In genomic region chrX:43688586-43688985, GRCh38 we compare ENCODE assay signal across 31 cellular contexts. TPM values are rescaled to one million over a fixed set of nuclear protein-coding genes. Genes with fewer than 3 reads are reported as not detected.
"Had no signal": no experiment of that assay in that cellular context is flagged by ENCODE, and none has a peak within 500 bp of the region (broad histone marks: within the 10 kb centered on the region; RNA-seq: fewer than 3 reads in every experiment).

No MANE protein-coding gene starts in this region.

- H3K4me3 ChIP-seq: adrenal gland, cardiac muscle cell, Peyer's patch, SJCRH30, SK-N-MC had no signal

- H3K27me3 ChIP-seq: brain microvascular endothelial cell, cardiac muscle cell, Peyer's patch, SJCRH30 had no signal

- H3K4me1 ChIP-seq: SJCRH30 had no signal

- H3K36me3 ChIP-seq: adrenal gland, brain microvascular endothelial cell, cardiac muscle cell, SJCRH30 had no signal

- H3K27ac ChIP-seq: adrenal gland, brain microvascular endothelial cell, cardiac muscle cell, Peyer's patch, SJCRH30, SK-N-MC had no signal

- H3K9me3 ChIP-seq: adrenal gland, Peyer's patch, SJCRH30 had no signal

- DNase-seq: activated CD4-positive, alpha-beta T cell treated with anti-CD3 and anti-CD28 coated beads for 36 hours; activated CD4-positive, alpha-beta T cell treated with anti-CD3 and anti-CD28 coated beads, Interleukin-2, amount 10 ng/mL, durations not matched to agents 7 days and 5 days; activated CD4-positive, alpha-beta T cell treated with anti-CD3 and anti-CD28 coated beads, Interleukin-2, amount 50 U/mL, for 48 hours; activated CD8-positive, alpha-beta memory T cell treated with anti-CD3 and anti-CD28 coated beads, Interleukin-2, amount 50 U/mL, for 4 hours; activated CD8-positive, alpha-beta T cell treated with anti-CD3 and anti-CD28 coated beads, Interleukin-2, amount 10 ng/mL, durations not matched to agents 7 days and 5 days; activated gamma-delta T cell treated with Interleukin-2 at 50 U/mL for 16 hours; activated naive CD4-positive, alpha-beta T cell treated with anti-CD3 and anti-CD28 coated beads for 36 hours; activated T-cell treated with anti-CD3 and anti-CD28 coated beads for 4 hours; activated T-cell treated with anti-CD3 and anti-CD28 coated beads, Interleukin-2, amount 50 U/mL, for 4 hours; adrenal gland; anterior cingulate cortex; brain microvascular endothelial cell; Karpas-422; KBM-7; NCI-H1048; NCI-H1105 treated with DMSO at 0.1 percent for 48 hours; NCI-H1436 treated with DMSO at 0.1 percent for 48 hours; NCI-H1694 treated with DMSO at 0.1 percent for 48 hours; NCI-H2029; NCI-H345; NCI-H524 treated with DMSO at 0.1 percent for 48 hours; Peyer's patch; RPMI8226; SHP77; SJCRH30; T1000 had no signal

- ATAC-seq: activated CD4-positive, alpha-beta T cell treated with anti-CD3 and anti-CD28 coated beads for 36 hours; activated CD4-positive, CD25-positive, alpha-beta regulatory T cell treated with anti-CD3 and anti-CD28 coated beads, Interleukin-2, amount 50 U/mL, for 24 hours; activated CD8-positive, alpha-beta T cell treated with anti-CD3 and anti-CD28 coated beads, Interleukin-2, amount 10 ng/mL, durations not matched to agents 7 days and 5 days; activated naive CD4-positive, alpha-beta T cell treated with anti-CD3 and anti-CD28 coated beads, Interleukin-2, amount 50 U/mL, for 72 hours; activated T-cell treated with anti-CD3 and anti-CD28 coated beads, Interleukin-2, amount 50 U/mL, for 4 hours had no signal

RNA-seq across cellular contexts. Expression of gene MAOA, which starts 32.5 kb away (rescaled TPM):
- total RNA-seq: activated CD8-positive, alpha-beta T cell treated with anti-CD3 and anti-CD28 coated beads, Interleukin-2, amount 10 ng/mL, durations not matched to agents 7 days and 5 days had no signal
- polyA plus RNA-seq: IgD-negative memory B cell had no signal
